ENCODE assay signal across 8 cellular contexts in the genomic region with DNA sequence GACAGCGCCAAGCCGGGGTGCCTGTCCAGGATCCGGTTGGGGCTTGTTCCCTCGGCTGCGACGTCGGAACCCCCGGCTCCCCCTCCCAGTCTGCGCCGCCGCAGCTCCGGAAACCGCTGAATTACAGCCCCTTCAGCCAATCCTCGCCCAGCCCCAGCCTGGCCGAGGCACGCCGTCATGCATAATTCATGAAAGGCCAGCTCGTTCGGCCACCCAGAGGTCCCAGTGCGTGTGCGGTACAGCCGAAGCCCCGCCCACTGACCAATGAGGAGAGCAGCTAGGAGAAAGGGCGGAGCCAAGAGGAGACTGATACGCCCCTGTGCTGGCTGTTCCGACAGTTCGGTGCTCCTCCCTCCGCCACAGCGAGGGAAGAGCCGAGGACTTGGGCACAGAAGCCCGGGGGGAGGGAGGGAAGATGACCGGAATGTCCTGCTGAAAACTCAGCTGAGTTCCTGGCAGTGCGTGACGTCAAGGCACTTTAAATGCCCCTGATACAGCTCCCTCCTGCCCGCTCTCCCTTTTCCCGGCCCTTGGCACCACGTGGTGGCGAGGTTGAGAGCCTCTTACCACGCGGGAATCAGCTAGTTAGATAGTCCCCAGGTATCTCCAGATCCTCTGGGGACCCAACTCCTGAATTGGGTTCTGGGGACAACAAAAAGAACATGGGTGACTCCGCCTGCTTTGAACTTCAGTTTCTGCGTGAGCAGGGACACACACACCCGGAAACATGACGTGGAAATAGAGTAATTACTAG. TPM values are rescaled to one million over a fixed set of nuclear protein-coding genes. Genes with fewer than 3 reads are reported as not detected.
DNase-seq lines count a peak whose midpoint lies in the region; ATAC-seq, FAIRE-seq and TF ChIP-seq lines count a peak whose summit lies in the region.

TSS of gene STAT3 (minus strand) at position 62 of the 754 bp plus-strand sequence. CDS start 39,926 bp downstream, outside the sequence.

- peaks cover 34% of the 10 kb centered on the region for H3K36me3 Mint-ChIP-seq in Calu3 (ENCODE audit: insufficient read depth, unreplicated experiment)

- TF ChIP-seq CTCF in Calu3 (IDR thresholded peaks at IDR 0.05; ENCODE audit: unreplicated experiment) (no peak), OCI-LY1 (IDR thresholded peaks at IDR 0.05; ENCODE audit: low read length) (no peak)

- CTCF ChIA-PET in Calu3 (lab: Charles Lee): interaction anchor here (0.5 to 2.8 kb wide), 12 partner anchors 10 to 190 kb away, joined by 3 to 19 read pairs (median 6); no protein-coding TSS in a partner anchor

- peaks cover 42% of the 10 kb centered on the region for H3K4me1 Mint-ChIP-seq in Calu3 (ENCODE audit: low read depth, unreplicated experiment)

- ATAC-seq in GM21447 (IDR thresholded peaks at IDR 0.05; ENCODE audit: unreplicated experiment): peak; percentile 87

- H3K27me3 ChIP-seq in HUES64 (ENCODE audit: insufficient read depth, low read length) (no peaks in the 10 kb centered on the region), OCI-LY1 (ENCODE audit: insufficient read depth, low read length) (no peaks in the 10 kb centered on the region; the same call in 1 of the 2 replicates)

- H3K4me3 ChIP-seq in HUES64 (ENCODE audit: low read length): peak within 1 kb of the TSS; percentile 96
- peak within 1 kb of the TSS; percentile 86 for H3K4me3 ChIP-seq in OCI-LY1 (ENCODE audit: low read depth, low read length, poor library complexity, severe bottlenecking)
- peak within 1 kb of the TSS; percentile 97 for H3K4me3 ChIP-seq in mesodermal cell (ENCODE audit: extremely low read depth, insufficient read depth, low read length, poor library complexity, severe bottlenecking)

- no TSS peak for BruUV-seq in Calu3 (replicated peaks; lab: Mats Ljungman, UMichigan)

- H3K9me3 Mint-ChIP-seq in Calu3 (ENCODE audit: low read depth, unreplicated experiment): no peaks in the 10 kb centered on the region

- peak within 1 kb of the TSS; percentile 98 for H3K4me3 Mint-ChIP-seq in Calu3 (ENCODE audit: low read depth, unreplicated experiment)

- H3K27ac ChIP-seq in HUES64 (ENCODE audit: low read depth, low read length) (peak within 1 kb of the TSS; percentile 91), OCI-LY1 (ENCODE audit: low read depth, low read length, poor library complexity, severe bottlenecking) (no peak within 1 kb of the TSS), mesodermal cell (ENCODE audit: low read depth, low read length, severe bottlenecking) (peak within 1 kb of the TSS; percentile 85)

- H3K4me2 ChIP-seq in OCI-LY1 (ENCODE audit: low read length): peak within 1 kb of the TSS; percentile 89

- peak within 1 kb of the TSS; percentile 78 for H3K9ac ChIP-seq in HUES64 (ENCODE audit: low read depth, low read length)
- H3K9ac ChIP-seq in OCI-LY1 (ENCODE audit: low read length): peak within 1 kb of the TSS; percentile 82

- H3K27ac Mint-ChIP-seq in Calu3 (ENCODE audit: unreplicated experiment): peak within 1 kb of the TSS; percentile 95

- peak within 1 kb of the TSS; percentile 59; the same call in 1 of the 2 replicates for H2AFZ ChIP-seq in OCI-LY1 (ENCODE audit: low read length)

- no peaks in the 10 kb centered on the region for H4K20me1 ChIP-seq in OCI-LY1 (ENCODE audit: insufficient read depth, low read length)

- WGBS in HUES64: 2% methylated on average over 44 of the region's 44 CpGs
- 2 to 4% methylated on average over 32 to 39 of the region's 44 CpGs for WGBS in mesodermal cell (ENCODE audit: insufficient coverage in 2 of 2), 2 experiments

- no peaks in the 10 kb centered on the region for H3K79me2 ChIP-seq in OCI-LY1 (ENCODE audit: insufficient read depth, low read length)

- intact Hi-C loops in Calu3 (cut with micrococcal nuclease; ENCODE audit: unreplicated experiment): loop anchor here (5.0 kb wide), 1 partner anchor 66 kb away; no protein-coding TSS in a partner anchor

- H3K27me3 Mint-ChIP-seq in Calu3 (ENCODE audit: unreplicated experiment): no peaks in the 10 kb centered on the region

- no peaks in the 10 kb centered on the region for H3F3A ChIP-seq in OCI-LY1 (ENCODE audit: insufficient read depth, low read length)

- H3K36me3 ChIP-seq in HUES64 (ENCODE audit: insufficient read depth, low read length) (0 out of 2 replicates have a peak, but pooled peaks cover 3% of the 10 kb centered on the region), OCI-LY1 (ENCODE audit: insufficient read depth, low read length) (no peaks in the 10 kb centered on the region), mesodermal cell (ENCODE audit: control insufficient read depth, insufficient read depth, low read length) (peaks cover 9% of the 10 kb centered on the region)

- H3K9me2 ChIP-seq in OCI-LY1 (ENCODE audit: low read depth, low read length): no peaks in the 10 kb centered on the region

- peak; percentile 100 for DNase-seq in Calu3
- peak; percentile 100 for DNase-seq in activated CD8-positive, alpha-beta memory T cell treated with anti-CD3 and anti-CD28 coated beads, Interleukin-2, amount 50 U/mL, for 48 hours
- peak; percentile 100 for DNase-seq in stimulated activated CD8-positive, alpha-beta memory T cell treated with anti-CD3 and anti-CD28 coated beads, Interleukin-15, amount 100 ng/mL, for 4 hours (ENCODE audit: low read depth in 2 of 2)

- H3K9me3 ChIP-seq in HUES64 (ENCODE audit: insufficient read depth, low read depth, low read length) (no peaks in the 10 kb centered on the region), OCI-LY1 (ENCODE audit: low read length) (no peaks in the 10 kb centered on the region), mesodermal cell (ENCODE audit: control insufficient read depth, low read length) (no peaks in the 10 kb centered on the region)

- H3K4me1 ChIP-seq in HUES64 (ENCODE audit: insufficient read depth, low read length) (peaks cover 22% of the 10 kb centered on the region), OCI-LY1 (ENCODE audit: insufficient read depth, low read length, severe bottlenecking) (peaks cover 17% of the 10 kb centered on the region), mesodermal cell (ENCODE audit: control insufficient read depth, insufficient read depth, low read length, poor library complexity, severe bottlenecking) (no peaks in the 10 kb centered on the region)

- FAIRE-seq in endometrium (lab: Jason Lieb, UNC): peak; percentile 99

RNA-seq across cellular contexts. Expression of gene STAT3, which starts in this region (rescaled TPM):
- 183 and 196 TPM in 2 replicates for total RNA-seq in Calu3 (2022)
- polyA plus RNA-seq in HUES64 (2013, experiment 1 of 2): 50.2 TPM
- polyA plus RNA-seq in HUES64 (2013, experiment 2 of 2): 47.3 TPM
- 45.9 TPM for polyA plus RNA-seq in mesodermal cell (2013, experiment 1 of 2)
- 39.3 TPM for polyA plus RNA-seq in mesodermal cell (2013, experiment 2 of 2)
